ENCODE assay signal across 11 cellular contexts in the genomic region with DNA sequence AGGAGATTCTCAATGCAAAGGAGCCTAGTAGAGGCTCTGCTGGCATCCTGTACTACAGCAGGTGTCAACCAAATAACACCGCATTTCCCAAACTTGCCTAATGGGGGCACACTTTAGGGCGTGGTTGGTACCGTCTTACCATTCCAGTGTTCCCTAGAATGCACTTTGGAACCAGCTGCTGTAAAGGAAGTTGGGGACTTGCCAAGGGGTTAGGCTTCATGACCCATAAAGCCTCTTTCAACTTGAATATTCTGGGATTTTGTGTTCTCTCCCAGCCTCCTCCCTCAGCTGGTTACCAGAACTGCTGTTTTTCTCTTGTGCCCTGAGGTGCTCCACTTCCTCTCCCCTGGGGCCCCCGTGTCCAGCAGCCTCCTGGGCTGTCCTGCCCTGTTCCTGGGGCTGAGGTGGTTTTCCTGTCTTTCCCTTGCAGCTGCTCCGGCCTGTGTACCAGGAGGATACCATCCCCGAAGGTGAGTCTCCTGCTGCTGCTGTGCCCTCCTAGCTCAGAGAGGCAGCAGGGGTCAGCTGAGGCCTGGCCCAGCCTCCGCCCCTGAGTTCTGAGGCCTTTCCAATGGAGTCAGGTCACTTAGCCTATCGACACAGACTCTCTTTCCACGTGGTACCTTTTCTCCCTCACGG. TPM values are rescaled to one million over a fixed set of nuclear protein-coding genes. Genes with fewer than 3 reads are reported as not detected.
DNase-seq lines count a peak whose midpoint lies in the region; ATAC-seq, FAIRE-seq and TF ChIP-seq lines count a peak whose summit lies in the region.
"Had no signal": no experiment of that assay in that cellular context is flagged by ENCODE, and none has a peak within 500 bp of the region (broad histone marks: within the 10 kb centered on the region; RNA-seq: fewer than 3 reads in every experiment).

No MANE protein-coding gene starts in this region.

- no peak overlapping the region for H3K4me3 ChIP-seq in SK-N-SH (ENCODE audit: low read depth in 2 of 2, low read length in 1 of 2)
- H3K4me3 ChIP-seq in Karpas-422 (ENCODE audit: low read length), result no peak overlapping the region
- H3K4me3 ChIP-seq in H1 (ENCODE audit: extremely low read depth in 1 of 4, insufficient read depth in 2 of 4, low read depth in 3 of 4, low read length in 4 of 4), result no peak overlapping the region
- no peak overlapping the region for H3K4me3 ChIP-seq in trophoblast cell (ENCODE audit: low read depth, low read length)

- H3K9me2 ChIP-seq in SK-N-SH, result no peaks in the 10 kb centered on the region
- H3K9me2 ChIP-seq in Karpas-422 (replicated peaks; ENCODE audit: insufficient read depth, low read length), result no peaks in the 10 kb centered on the region

- no peak for DNase-seq in SK-N-SH
- peak; percentile 57 for DNase-seq in Karpas-422
- peak in 1 of 2 experiments; percentile 83 for DNase-seq in H1 (ENCODE audit: low read depth in 1 of 2, low spot score in 2 of 2)
- no peak for DNase-seq in trophoblast cell
- no peak for DNase-seq in UCSD-AML1 (lab: John Stamatoyannopoulos, UW; ENCODE audit: unreplicated experiment)
- DNase-seq in NOMO-1 treated with dmso at 0.1 percent for 144 hours (lab: John Stamatoyannopoulos, UW; ENCODE audit: unreplicated experiment), result no peak
- DNase-seq in NCI-H774 (lab: John Stamatoyannopoulos, UW), result no peak
- DNase-seq: NCI-H226 had no signal

- no peak for ATAC-seq in SK-N-SH treated with all-trans-retinoic acid at 6 μM for 48 hours

- H4K20me1 ChIP-seq in SK-N-SH (ENCODE audit: insufficient read depth) (no peaks in the 10 kb centered on the region), Karpas-422 (ENCODE audit: insufficient read depth, low read depth, low read length) (no peaks in the 10 kb centered on the region), H1 (replicated peaks in 1 of 2; ENCODE audit: control insufficient read depth in 1 of 2, insufficient read depth in 2 of 2, low read length in 2 of 2) (no peaks in the 10 kb centered on the region)

- H2BK120ac ChIP-seq in H1 (replicated peaks; ENCODE audit: low read depth, low read length) (no peak overlapping the region), trophoblast cell (ENCODE audit: insufficient read depth, low read length, poor library complexity) (no peak overlapping the region)

- no peak overlapping the region for H4K5ac ChIP-seq in H1 (ENCODE audit: insufficient read length, low read depth, low read length)

- no peak for TF ChIP-seq POLR2A in H1 (IDR thresholded peaks at IDR 0.05; ENCODE audit: control extremely low read depth in 1 of 2, low read depth in 2 of 2, low read length in 2 of 2)

- CTCF ChIA-PET in SK-N-SH (lab: Yijun Ruan, JAX), result interaction anchor here (1.0 to 2.1 kb wide), 4 partner anchors 9 to 80 kb away, joined by 3 to 8 read pairs (median 6); no protein-coding TSS in a partner anchor
- CTCF ChIA-PET in H1 (lab: Charles Lee; ENCODE audit: partially characterized antibody), result interaction anchor here (0.6 to 5.8 kb wide), 36 partner anchors 9 to 169 kb away, joined by 3 to 67 read pairs (median 4); a partner anchor contains a TSS

- H3K23me2 ChIP-seq in H1 (ENCODE audit: low read depth, low read length), result no peaks in the 10 kb centered on the region

- H3K36me3 ChIP-seq in SK-N-SH (replicated peaks in 1 of 2; ENCODE audit: control insufficient read depth in 1 of 2, insufficient read depth in 2 of 2, low read length in 1 of 2) (no peaks in the 10 kb centered on the region), Karpas-422 (ENCODE audit: insufficient read depth, low read length) (no peaks in the 10 kb centered on the region), H1 (ENCODE audit: control insufficient read depth in 2 of 4, insufficient read depth in 4 of 4, low read length in 3 of 4) (no peaks in the 10 kb centered on the region), trophoblast cell (ENCODE audit: control insufficient read depth in 1 of 2, insufficient read depth in 2 of 2, low read length in 2 of 2) (peaks cover 0 to 9% of the 10 kb centered on the region in 2 experiments)

- H4K12ac ChIP-seq in trophoblast cell (ENCODE audit: low read depth, low read length), result no peak overlapping the region

- no peaks in the 10 kb centered on the region for H3K79me2 ChIP-seq in SK-N-SH (ENCODE audit: insufficient read depth)
- H3K79me2 ChIP-seq in Karpas-422 (ENCODE audit: low read length), result no peaks in the 10 kb centered on the region
- H3K79me2 ChIP-seq in H1 (ENCODE audit: control insufficient read depth in 1 of 2, insufficient read depth in 2 of 2, low read length in 2 of 2), result no peaks in the 10 kb centered on the region
- H3K79me2 ChIP-seq in trophoblast cell (ENCODE audit: control insufficient read depth, insufficient read depth, low read length, poor library complexity), result peaks cover 2% of the 10 kb centered on the region

- H4K8ac ChIP-seq in H1 (ENCODE audit: extremely low read depth, insufficient read depth, low read length) (no peak overlapping the region), trophoblast cell (ENCODE audit: low read depth, low read length) (no peak overlapping the region)

- no peak overlapping the region for H3K4me2 ChIP-seq in SK-N-SH
- H3K4me2 ChIP-seq in Karpas-422 (ENCODE audit: low read depth, low read length, poor library complexity, severe bottlenecking), result no peak overlapping the region
- no peak overlapping the region for H3K4me2 ChIP-seq in H1 (ENCODE audit: insufficient read depth in 1 of 2, low read depth in 2 of 2, low read length in 2 of 2)
- no peak overlapping the region for H3K4me2 ChIP-seq in trophoblast cell (ENCODE audit: low read length)

- 80% methylated on average over 10 of the region's 10 CpGs for WGBS in SK-N-SH (ENCODE audit: low lambda C conversion rate)
- 86% methylated on average over 10 of the region's 10 CpGs; no CpG with 5 or more reads in 1 of the 2 experiments for WGBS in H1 (ENCODE audit: extremely low coverage in 1 of 2, insufficient coverage in 1 of 2, insufficient read length in 1 of 2, insufficient replicate concordance in 2 of 2, low coverage in 1 of 2, low lambda C conversion rate in 2 of 2, missing lambda C conversion rate in 1 of 2), 2 experiments
- WGBS in trophoblast cell (ENCODE audit: extremely low coverage, insufficient coverage, insufficient read length), result no CpG with 5 or more reads among the region's 10 CpGs

- H3K56ac ChIP-seq in H1 (replicated peaks; ENCODE audit: insufficient read length, low read depth, low read length), result no peak overlapping the region

- H2AK5ac ChIP-seq in H1 (ENCODE audit: low read depth, low read length) (no peak overlapping the region), trophoblast cell (ENCODE audit: low read length) (peak overlapping the region; percentile 38)

- no peak overlapping the region for H2BK20ac ChIP-seq in H1 (ENCODE audit: low read length)

- H2BK12ac ChIP-seq in H1 (ENCODE audit: low read depth, low read length), result no peak overlapping the region
- H2BK12ac ChIP-seq in trophoblast cell (ENCODE audit: low read length), result no peak overlapping the region

- no peak overlapping the region for H2BK15ac ChIP-seq in H1 (ENCODE audit: low read length)

- FAIRE-seq in H1 (lab: Jason Lieb, UNC), result peak; percentile 42
- FAIRE-seq: islet of Langerhans, urothelium cell line had no signal

- TF ChIP-seq RAD21 in SK-N-SH (IDR thresholded peaks at IDR 0.05; ENCODE audit: low read length) (no peak), H1 (IDR thresholded peaks at IDR 0.05 in 1 of 2, conservative IDR thresholded peaks at IDR 0.05 in 1 of 2; ENCODE audit: low read depth in 2 of 2, low read length in 2 of 2) (peak; percentile 34 to 58; a peak in 3 of 4 replicates)

- H3K27me3 ChIP-seq in SK-N-SH (ENCODE audit: insufficient read depth) (no peaks in the 10 kb centered on the region), Karpas-422 (ENCODE audit: low read length) (no peaks in the 10 kb centered on the region), H1 (replicated peaks in 1 of 4; ENCODE audit: control insufficient read depth in 3 of 4, extremely low read depth in 1 of 4, insufficient read depth in 3 of 4, low read length in 3 of 4) (no peaks in the 10 kb centered on the region), trophoblast cell (ENCODE audit: insufficient read depth, low read length) (no peaks in the 10 kb centered on the region)

- H3K9me3 ChIP-seq in SK-N-SH (no peaks in the 10 kb centered on the region), Karpas-422 (ENCODE audit: low read length) (no peaks in the 10 kb centered on the region), H1 (ENCODE audit: insufficient read depth in 2 of 2, low read depth in 1 of 2, low read length in 1 of 2) (no peaks in the 10 kb centered on the region), trophoblast cell (ENCODE audit: insufficient read depth, low read depth, low read length) (no peaks in the 10 kb centered on the region)

- 0 out of 2 replicates have a peak, but pooled peaks cover 2% of the 10 kb centered on the region for H3K79me1 ChIP-seq in H1 (ENCODE audit: low read depth, low read length)
- peaks cover 25% of the 10 kb centered on the region for H3K79me1 ChIP-seq in trophoblast cell (ENCODE audit: low read length)

- H2AFZ ChIP-seq in SK-N-SH (ENCODE audit: low read depth), result no peak overlapping the region
- no peak overlapping the region for H2AFZ ChIP-seq in Karpas-422 (ENCODE audit: low read length)
- H2AFZ ChIP-seq in H1 (ENCODE audit: low read length), result no peak overlapping the region
- no peak overlapping the region for H2AFZ ChIP-seq in trophoblast cell (ENCODE audit: insufficient read depth, low read length, poor library complexity)

- H3K23ac ChIP-seq in H1 (ENCODE audit: insufficient read length), result no peak overlapping the region
- no peak overlapping the region for H3K23ac ChIP-seq in trophoblast cell (ENCODE audit: low read length)

- TF ChIP-seq CTCF in SK-N-SH (IDR thresholded peaks at IDR 0.05), result peak; percentile 17; the same call in 1 of the 2 replicates
- peak; percentile 45 to 70 (median 50) for TF ChIP-seq CTCF in H1 (IDR thresholded peaks at IDR 0.05; ENCODE audit: control extremely low read depth in 1 of 3, insufficient read depth in 1 of 3, low read depth in 1 of 3, low read length in 3 of 3)

- H4K91ac ChIP-seq in H1 (replicated peaks; ENCODE audit: insufficient read length, low read length), result no peak overlapping the region
- H4K91ac ChIP-seq in trophoblast cell (ENCODE audit: low read depth, low read length), result peak overlapping the region; percentile 16

- H3K4me1 ChIP-seq in SK-N-SH (ENCODE audit: control insufficient read depth in 1 of 2, insufficient read depth in 2 of 2, low read depth in 1 of 2, low read length in 1 of 2) (peaks cover 0 to 25% of the 10 kb centered on the region in 2 experiments; a peak in 1 of 4 replicates), Karpas-422 (ENCODE audit: low read length) (no peaks in the 10 kb centered on the region), H1 (replicated peaks in 1 of 4; ENCODE audit: control insufficient read depth in 3 of 4, insufficient read depth in 4 of 4, low read length in 3 of 4) (peaks cover 6 to 10% (median 8%) of the 10 kb centered on the region in 4 experiments), trophoblast cell (ENCODE audit: control insufficient read depth in 1 of 2, insufficient read depth in 2 of 2, low read length in 2 of 2) (peaks cover 19 to 31% of the 10 kb centered on the region in 2 experiments)

- H3F3A ChIP-seq in SK-N-SH (replicated peaks; ENCODE audit: insufficient read depth), result no peaks in the 10 kb centered on the region

- H3K18ac ChIP-seq in H1 (ENCODE audit: extremely low read depth, low read length) (no peak overlapping the region), trophoblast cell (ENCODE audit: low read length) (peak overlapping the region; percentile 10)

- no peak for TF ChIP-seq EP300 in SK-N-SH (IDR thresholded peaks at IDR 0.05; ENCODE audit: borderline replicate concordance in 1 of 2, low read depth in 1 of 2, low read length in 1 of 2)
- no peak for TF ChIP-seq EP300 in H1 (IDR thresholded peaks at IDR 0.05; ENCODE audit: borderline replicate concordance in 1 of 2, low read depth in 2 of 2, low read length in 2 of 2)

- H2BK5ac ChIP-seq in H1 (ENCODE audit: low read depth, low read length) (no peak overlapping the region), trophoblast cell (ENCODE audit: low read depth, low read length, poor library complexity) (no peak overlapping the region)

- no peak overlapping the region for H3K4ac ChIP-seq in H1 (replicated peaks; ENCODE audit: insufficient read length, low read depth, low read length)
- H3K4ac ChIP-seq in trophoblast cell (ENCODE audit: low read depth, low read length), result no peak overlapping the region

- no peak overlapping the region for H3K9ac ChIP-seq in SK-N-SH
- no peak overlapping the region for H3K9ac ChIP-seq in Karpas-422 (ENCODE audit: low read length)
- H3K9ac ChIP-seq in H1 (replicated peaks in 1 of 4; ENCODE audit: extremely low read depth in 1 of 4, low read depth in 3 of 4, low read length in 3 of 4), result no peak overlapping the region
- no peak overlapping the region for H3K9ac ChIP-seq in trophoblast cell (ENCODE audit: low read length)

- H3K27ac ChIP-seq in SK-N-SH (ENCODE audit: low read depth in 2 of 2, low read length in 1 of 2), result no peak overlapping the region
- no peak overlapping the region for H3K27ac ChIP-seq in Karpas-422 (ENCODE audit: low read length)
- H3K27ac ChIP-seq in H1 (ENCODE audit: low read depth, low read length), result no peak overlapping the region
- H3K27ac ChIP-seq in trophoblast cell (ENCODE audit: low read depth, low read length), result no peak overlapping the region

- H3K14ac ChIP-seq in H1 (ENCODE audit: insufficient read length) (no peak overlapping the region), trophoblast cell (ENCODE audit: low read length) (no peak overlapping the region)

- POLR2A ChIA-PET in SK-N-SH (lab: Yijun Ruan, JAX), result no interaction called here
- POLR2A ChIA-PET in H1 (lab: Charles Lee; ENCODE audit: partially characterized antibody), result no interaction called here

RNA-seq across cellular contexts. Expression of a gene that starts 44.7 kb away (rescaled TPM):
- polyA plus RNA-seq in SK-N-SH (2012; rRNA removed) (50.6 and 60.7 TPM in 2 replicates), H1 (2011; rRNA removed) (12.6 and 15.1 TPM in 2 replicates)
- 30.9 and 42.1 TPM in 2 replicates for polyA plus RNA-seq in SK-N-SH (2012; cell fraction: cytosol; rRNA removed)
- 66.8 and 95.4 TPM in 2 replicates for polyA plus RNA-seq in SK-N-SH (2012; cell fraction: nucleus; rRNA removed)
- total RNA-seq in Karpas-422 (2014; rRNA removed; shearing (Covaris generic); ENCODE audit: low replicate concordance), result 1.3 and 5.0 TPM in 2 replicates
- 18.2 TPM in 2 replicates for total RNA-seq in H1 (2021; fragmentation: NEBNext Ultra II Directional; extraction: Animal tissue kit (Norgen Biotek cat#: 25700))
- polyA plus RNA-seq in H1 (2011; cell fraction: cytosol; rRNA removed), result 19.4 TPM
- 23.9 TPM for polyA plus RNA-seq in H1 (2011; cell fraction: nucleus; rRNA removed)
- polyA plus RNA-seq in H1 (2012, experiment 1 of 2), result 17.7 to 20.9 TPM (median 18.5 TPM) in 4 replicates
- polyA plus RNA-seq in H1 (2012, experiment 2 of 2), result 19.6 TPM
- 11.8 TPM for polyA plus RNA-seq in H1 (2013, experiment 1 of 2)
- polyA plus RNA-seq in H1 (2013, experiment 2 of 2), result 13.7 TPM
- 21.1 and 22.2 TPM in 2 replicates for polyA minus RNA-seq in H1 (2011; rRNA and poly(A)+ RNA removed)
- polyA minus RNA-seq in H1 (2011; cell fraction: cytosol; rRNA and poly(A)+ RNA removed), result 13.9 TPM
- 42.0 TPM for polyA minus RNA-seq in H1 (2011; cell fraction: nucleus; rRNA and poly(A)+ RNA removed)
- polyA plus RNA-seq in trophoblast cell (2013), result 97.8 and 100 TPM in 2 replicates
